Comparison of ENCODE assay signal across 1 cellular context in genomic region chr15:101254157-101255065, GRCh38.
TF ChIP-seq lines count a peak whose summit lies in the region.

No MANE protein-coding gene starts in this region.

TF ChIP-seq in H1, 55 proteins besides CTCF, POLR2A, EP300 and RAD21:
- TF ChIP-seq EZH2 (IDR thresholded peaks at IDR 0.05; ENCODE audit: low read depth, low read length, severe bottlenecking) (no peak), KDM5A (IDR thresholded peaks at IDR 0.05; ENCODE audit: low read length) (no peak), RNF2 (IDR thresholded peaks at IDR 0.05; ENCODE audit: borderline replicate concordance, low read depth, low read length, missing control alignments, poor library complexity, severe bottlenecking) (no peak)
